8 cellular contexts compared by ENCODE assay signal in genomic region chr20:47274449-47275108, GRCh38.
DNase-seq lines count a peak whose midpoint lies in the region; ATAC-seq and TF ChIP-seq lines count a peak whose summit lies in the region.

No MANE protein-coding gene starts in this region.

- H3K9me3 ChIP-seq in CD4-positive, alpha-beta T cell (ENCODE audit: control insufficient read depth, low read length) = no peaks in the 10 kb centered on the region

- H3K27me3 Mint-ChIP-seq in CD4-positive, alpha-beta T cell = no peaks in the 10 kb centered on the region
- no peaks in the 10 kb centered on the region for H3K27me3 Mint-ChIP-seq in activated T-cell treated with anti-CD3 and anti-CD28 coated beads, Interleukin-2, amount 50 U/mL, for 24 hours

- peaks cover 25% of the 10 kb centered on the region for H3K4me1 ChIP-seq in foreskin keratinocyte

- H3K27ac Mint-ChIP-seq in CD4-positive, alpha-beta T cell = peak overlapping the region; percentile 62
- peak overlapping the region; percentile 96 for H3K27ac Mint-ChIP-seq in activated T-cell treated with anti-CD3 and anti-CD28 coated beads, Interleukin-2, amount 50 U/mL, for 24 hours

- H3K27ac ChIP-seq in CD4-positive, alpha-beta T cell (ENCODE audit: low read depth, low read length) = peak overlapping the region; percentile 1
- H3K27ac ChIP-seq in foreskin keratinocyte = peak overlapping the region; percentile 81

- no peaks in the 10 kb centered on the region for H3K27me3 ChIP-seq in CD4-positive, alpha-beta T cell (ENCODE audit: control insufficient read depth, insufficient read depth, low read length)
- H3K27me3 ChIP-seq in foreskin keratinocyte = no peaks in the 10 kb centered on the region

- no peaks in the 10 kb centered on the region for H3K9me3 Mint-ChIP-seq in CD4-positive, alpha-beta T cell
- H3K9me3 Mint-ChIP-seq in activated T-cell treated with anti-CD3 and anti-CD28 coated beads, Interleukin-2, amount 50 U/mL, for 24 hours = no peaks in the 10 kb centered on the region

- intact Hi-C loops in CD4-positive, alpha-beta T cell (cut with DNase I, micrococcal nuclease) = loop anchor here in 1 of 2 experiments (5.0 kb wide), 1 partner anchor 77 kb away; no protein-coding TSS in a partner anchor

- H3K4me3 Mint-ChIP-seq in CD4-positive, alpha-beta T cell = no peak overlapping the region
- H3K4me3 Mint-ChIP-seq in activated T-cell treated with anti-CD3 and anti-CD28 coated beads, Interleukin-2, amount 50 U/mL, for 24 hours = peak overlapping the region; percentile 56

- H3K4me1 Mint-ChIP-seq in CD4-positive, alpha-beta T cell (ENCODE audit: low read depth) = peaks cover 27% of the 10 kb centered on the region
- H3K4me1 Mint-ChIP-seq in activated T-cell treated with anti-CD3 and anti-CD28 coated beads, Interleukin-2, amount 50 U/mL, for 24 hours (ENCODE audit: low read depth) = peaks cover 59% of the 10 kb centered on the region

- POLR2A ChIA-PET in CD4-positive, alpha-beta T cell (lab: Charles Lee) = interaction anchor here (2.5 kb wide), 1 partner anchor 109 kb away, joined by 13 read pairs; no protein-coding TSS in a partner anchor

- no peak overlapping the region for H3K4me3 ChIP-seq in retinal pigment epithelial cell (ENCODE audit: low read length)

- CTCF ChIA-PET in CD4-positive, alpha-beta T cell (lab: Charles Lee) = interaction anchor here (1.0 to 6.4 kb wide), 6 partner anchors 69 to 349 kb away, joined by 3 to 185 read pairs (median 5); no protein-coding TSS in a partner anchor

- H3K36me3 Mint-ChIP-seq in CD4-positive, alpha-beta T cell (ENCODE audit: low read depth) = peaks cover 79% of the 10 kb centered on the region
- peaks cover 81% of the 10 kb centered on the region for H3K36me3 Mint-ChIP-seq in activated T-cell treated with anti-CD3 and anti-CD28 coated beads, Interleukin-2, amount 50 U/mL, for 24 hours (ENCODE audit: low read depth)

- peak; percentile 37 for ATAC-seq in CD4-positive, alpha-beta T cell (ENCODE audit: poor library complexity)
- ATAC-seq in GM19467 (IDR thresholded peaks at IDR 0.05; ENCODE audit: unreplicated experiment) (peak; percentile 69), foreskin keratinocyte (peak; percentile 96)

- no peak for TF ChIP-seq CTCF in CD4-positive, alpha-beta T cell (IDR thresholded peaks at IDR 0.05)
- TF ChIP-seq CTCF in foreskin keratinocyte (conservative IDR thresholded peaks at IDR 0.05) = no peak
- TF ChIP-seq CTCF in retinal pigment epithelial cell (conservative IDR thresholded peaks at IDR 0.05; ENCODE audit: low read depth, low read length) = no peak

- DNase-seq in CD4-positive, alpha-beta T cell = no peak
- DNase-seq in HS-5 (ENCODE audit: low read depth) = peak; percentile 100
- no peak for DNase-seq in activated T-cell treated with anti-CD3 and anti-CD28 coated beads, Interleukin-2, amount 50 U/mL, for 24 hours
- DNase-seq in foreskin keratinocyte = peak; percentile 74 to 87
- DNase-seq in retinal pigment epithelial cell (ENCODE audit: low read depth) = peak; percentile 93
- no peak for DNase-seq in NCI-H526 treated with DMSO at 0.1 percent for 48 hours (lab: John Stamatoyannopoulos, UW)
- DNase-seq in HuH-7 (ENCODE audit: low spot score) = no peak

Comparison
In these comparisons a context has a peak if more than half of its experiments do, and no peak if none do; other contexts are left out.
1. ATAC-seq: peak in every context shown above with its lines; median percentile 96 in foreskin keratinocyte; 69 in GM19467; 37 in CD4-positive, alpha-beta T cell.
2. DNase-seq: peak in HS-5 (single experiment), foreskin keratinocyte (2 of 2) and retinal pigment epithelial cell (single experiment); none in CD4-positive, alpha-beta T cell (0 of 10), activated T-cell treated with anti-CD3 and anti-CD28 coated beads, Interleukin-2, amount 50 U/mL, for 24 hours (single experiment), NCI-H526 treated with DMSO at 0.1 percent for 48 hours (single experiment) and HuH-7 (single experiment).